In the genomic region with DNA sequence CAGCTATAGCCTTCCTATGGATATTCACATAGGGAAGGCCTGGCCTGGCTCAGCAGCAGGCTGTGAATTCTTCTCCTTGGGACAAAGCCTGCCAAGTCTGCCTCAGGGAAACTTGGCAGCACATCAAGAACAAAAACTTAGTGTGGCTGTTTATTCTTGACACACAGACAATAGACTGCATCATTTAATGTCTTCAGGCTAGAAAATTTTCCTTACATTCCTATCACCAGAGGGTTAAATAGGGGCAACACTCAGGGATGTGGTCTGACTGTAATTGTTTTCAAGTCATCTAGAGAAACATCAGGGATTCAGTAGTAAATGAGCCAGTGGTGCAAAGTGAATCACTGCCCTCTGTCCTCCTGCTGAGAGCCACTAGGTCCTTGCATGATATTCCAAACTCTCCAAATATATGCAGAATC, we compare ENCODE assay signal across 1 cellular context.
TF ChIP-seq lines count a peak whose summit lies in the region.

No MANE protein-coding gene starts in this region.

TF ChIP-seq in SK-N-SH, 30 proteins besides CTCF, POLR2A, EP300 and RAD21 (continued from another document):
- TF ChIP-seq GATA2 (CRISPR knock-in tag; IDR thresholded peaks at IDR 0.05): no peak
- TF ChIP-seq, protein P1, sequence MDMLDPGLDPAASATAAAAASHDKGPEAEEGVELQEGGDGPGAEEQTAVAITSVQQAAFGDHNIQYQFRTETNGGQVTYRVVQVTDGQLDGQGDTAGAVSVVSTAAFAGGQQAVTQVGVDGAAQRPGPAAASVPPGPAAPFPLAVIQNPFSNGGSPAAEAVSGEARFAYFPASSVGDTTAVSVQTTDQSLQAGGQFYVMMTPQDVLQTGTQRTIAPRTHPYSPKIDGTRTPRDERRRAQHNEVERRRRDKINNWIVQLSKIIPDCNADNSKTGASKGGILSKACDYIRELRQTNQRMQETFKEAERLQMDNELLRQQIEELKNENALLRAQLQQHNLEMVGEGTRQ (IDR thresholded peaks at IDR 0.05; ENCODE audit: borderline replicate concordance, low read depth, low read length): no peak
- TF ChIP-seq, protein P2, sequence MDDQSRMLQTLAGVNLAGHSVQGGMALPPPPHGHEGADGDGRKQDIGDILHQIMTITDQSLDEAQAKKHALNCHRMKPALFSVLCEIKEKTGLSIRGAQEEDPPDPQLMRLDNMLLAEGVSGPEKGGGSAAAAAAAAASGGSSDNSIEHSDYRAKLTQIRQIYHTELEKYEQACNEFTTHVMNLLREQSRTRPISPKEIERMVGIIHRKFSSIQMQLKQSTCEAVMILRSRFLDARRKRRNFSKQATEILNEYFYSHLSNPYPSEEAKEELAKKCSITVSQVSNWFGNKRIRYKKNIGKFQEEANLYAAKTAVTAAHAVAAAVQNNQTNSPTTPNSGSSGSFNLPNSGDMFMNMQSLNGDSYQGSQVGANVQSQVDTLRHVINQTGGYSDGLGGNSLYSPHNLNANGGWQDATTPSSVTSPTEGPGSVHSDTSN (IDR thresholded peaks at IDR 0.05): peak; percentile 24; the same call in 1 of the 2 replicates
- no peak for TF ChIP-seq ELF1 (IDR thresholded peaks at IDR 0.05)
- no peak for TF ChIP-seq RCOR1 (IDR thresholded peaks at IDR 0.05; ENCODE audit: low read length)
- TF ChIP-seq, protein P3, sequence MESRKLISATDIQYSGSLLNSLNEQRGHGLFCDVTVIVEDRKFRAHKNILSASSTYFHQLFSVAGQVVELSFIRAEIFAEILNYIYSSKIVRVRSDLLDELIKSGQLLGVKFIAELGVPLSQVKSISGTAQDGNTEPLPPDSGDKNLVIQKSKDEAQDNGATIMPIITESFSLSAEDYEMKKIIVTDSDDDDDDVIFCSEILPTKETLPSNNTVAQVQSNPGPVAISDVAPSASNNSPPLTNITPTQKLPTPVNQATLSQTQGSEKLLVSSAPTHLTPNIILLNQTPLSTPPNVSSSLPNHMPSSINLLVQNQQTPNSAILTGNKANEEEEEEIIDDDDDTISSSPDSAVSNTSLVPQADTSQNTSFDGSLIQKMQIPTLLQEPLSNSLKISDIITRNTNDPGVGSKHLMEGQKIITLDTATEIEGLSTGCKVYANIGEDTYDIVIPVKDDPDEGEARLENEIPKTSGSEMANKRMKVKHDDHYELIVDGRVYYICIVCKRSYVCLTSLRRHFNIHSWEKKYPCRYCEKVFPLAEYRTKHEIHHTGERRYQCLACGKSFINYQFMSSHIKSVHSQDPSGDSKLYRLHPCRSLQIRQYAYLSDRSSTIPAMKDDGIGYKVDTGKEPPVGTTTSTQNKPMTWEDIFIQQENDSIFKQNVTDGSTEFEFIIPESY (IDR thresholded peaks at IDR 0.05; ENCODE audit: borderline replicate concordance, low read depth): no peak
- TF ChIP-seq MXI1 (IDR thresholded peaks at IDR 0.05; ENCODE audit: low read depth, low read length): no peak
- no peak for TF ChIP-seq NRF1 (IDR thresholded peaks at IDR 0.05; ENCODE audit: low read depth, low read length)
- TF ChIP-seq FOSL2 (IDR thresholded peaks at IDR 0.05; ENCODE audit: borderline replicate concordance, low read depth): no peak
- TF ChIP-seq RFX5 (IDR thresholded peaks at IDR 0.05; ENCODE audit: low read length): no peak
- no peak for TF ChIP-seq MEF2A (IDR thresholded peaks at IDR 0.05; ENCODE audit: borderline replicate concordance, low read depth)
